In the genomic region with DNA sequence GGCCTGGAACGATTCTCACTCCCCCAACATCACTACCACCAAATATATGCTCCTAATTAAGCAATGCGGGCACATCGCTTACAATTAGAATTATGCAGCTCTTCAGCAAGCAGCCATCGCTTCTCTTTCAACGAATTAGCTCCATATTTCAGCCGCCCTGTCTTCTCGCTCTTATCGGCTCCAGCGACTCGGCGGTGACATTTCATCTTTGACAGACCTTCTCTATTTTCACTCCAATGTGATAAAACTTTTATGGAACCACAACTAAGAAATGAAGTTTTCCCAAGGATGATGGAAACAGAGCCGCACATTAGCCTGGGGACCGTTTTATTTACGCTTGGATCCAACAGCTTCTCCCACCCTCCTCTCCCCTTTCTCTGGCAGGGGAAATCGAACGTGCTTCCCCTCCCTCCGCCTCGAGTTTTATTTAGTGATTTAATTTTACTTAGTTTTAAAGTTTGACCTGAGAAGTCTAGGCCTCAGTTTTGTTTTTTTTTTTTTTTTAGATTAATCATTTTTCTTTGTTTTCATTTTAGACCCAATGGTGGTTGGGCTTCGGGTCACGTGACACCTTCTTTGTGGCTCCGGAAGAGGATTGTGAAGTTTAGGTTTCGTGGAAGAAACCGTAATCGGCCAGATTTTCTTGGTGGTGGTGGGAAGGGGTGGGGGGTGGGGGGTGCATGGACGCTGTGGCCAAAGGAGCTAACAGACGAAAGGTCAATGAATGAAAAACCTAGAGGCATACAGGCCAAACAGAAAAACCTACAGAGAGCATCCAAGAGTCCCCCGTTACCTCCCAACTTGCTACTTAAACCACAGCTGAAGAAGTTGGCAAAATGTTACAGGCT, we compare ENCODE assay signal across 9 cellular contexts. TPM values are rescaled to one million over a fixed set of nuclear protein-coding genes. Genes with fewer than 3 reads are reported as not detected.
DNase-seq lines count a peak whose midpoint lies in the region; ATAC-seq and TF ChIP-seq lines count a peak whose summit lies in the region.
"Had no signal": no experiment of that assay in that cellular context is flagged by ENCODE, and none has a peak within 500 bp of the region (broad histone marks: within the 10 kb centered on the region; RNA-seq: fewer than 3 reads in every experiment).

No MANE protein-coding gene starts in this region.

- H3K27me3 Mint-ChIP-seq in CD4-positive, alpha-beta memory T cell: peaks cover 0 to 4% of the 10 kb centered on the region in 2 donors
- no peaks in the 10 kb centered on the region for H3K27me3 Mint-ChIP-seq in natural killer cell treated with Interleukin-12 subunit alpha and Interleukin-12 subunit beta and Interleukin-15 and Interleukin-18, amount 100 ng/mL, for 72 hours
- peaks cover 84% of the 10 kb centered on the region for H3K27me3 Mint-ChIP-seq in osteocyte (ENCODE audit: unreplicated experiment)

- H3K27ac ChIP-seq in CD4-positive, alpha-beta memory T cell (ENCODE audit: low read depth, low read length): peak overlapping the region; percentile 51
- H3K27ac ChIP-seq in SK-N-MC (peak overlapping the region; percentile 95), colonic mucosa (peak overlapping the region; percentile 87)
- H3K27ac ChIP-seq: epithelial cell of prostate had no signal

- peak overlapping the region; percentile 34 to 89 (median 66) for H3K4me3 Mint-ChIP-seq in CD4-positive, alpha-beta memory T cell
- H3K4me3 Mint-ChIP-seq in natural killer cell treated with Interleukin-12 subunit alpha and Interleukin-12 subunit beta and Interleukin-15 and Interleukin-18, amount 100 ng/mL, for 72 hours: peak overlapping the region; percentile 94
- H3K4me3 Mint-ChIP-seq in osteocyte (ENCODE audit: unreplicated experiment): no peak overlapping the region

- peaks cover 30% of the 10 kb centered on the region for H3K4me1 ChIP-seq in CD4-positive, alpha-beta memory T cell (ENCODE audit: insufficient read depth, low read length)
- peaks cover 7% of the 10 kb centered on the region for H3K4me1 ChIP-seq in colonic mucosa

- no peaks in the 10 kb centered on the region for H3K36me3 ChIP-seq in CD4-positive, alpha-beta memory T cell (ENCODE audit: insufficient read depth, low read length)
- H3K36me3 ChIP-seq in SK-N-MC (ENCODE audit: insufficient read depth, low read length) (peaks cover 17% of the 10 kb centered on the region; the same call in 1 of the 2 replicates), colonic mucosa (no peaks in the 10 kb centered on the region)

- peak overlapping the region; percentile 30 for H3K9ac ChIP-seq in SK-N-MC (ENCODE audit: insufficient read length)
- H3K9ac ChIP-seq in colonic mucosa (ENCODE audit: low read depth in 2 of 2, low read length in 2 of 2): peak overlapping the region; percentile 15 to 46

- CTCF ChIA-PET in CD4-positive, alpha-beta memory T cell (lab: Charles Lee; ENCODE audit: partially characterized antibody): interaction anchor here (0.7 to 1.9 kb wide), 6 partner anchors 9 to 240 kb away, joined by 3 to 8 read pairs (median 6); no protein-coding TSS in a partner anchor

- no peak overlapping the region for H3K4me3 ChIP-seq in CD4-positive, alpha-beta memory T cell (ENCODE audit: low read length in 2 of 2)
- H3K4me3 ChIP-seq in SK-N-MC: peak overlapping the region; percentile 71
- H3K4me3 ChIP-seq in colonic mucosa: peak overlapping the region; percentile 9

- POLR2A ChIA-PET in CD4-positive, alpha-beta memory T cell (lab: Charles Lee; ENCODE audit: partially characterized antibody): interaction anchor here (1.1 to 1.4 kb wide), 4 partner anchors 9 to 56 kb away, joined by 4 to 6 read pairs (median 6); no protein-coding TSS in a partner anchor

- DNase-seq in CD4-positive, alpha-beta memory T cell: peak in 3 of 5 donors; percentile 34 to 67 (median 46)
- DNase-seq in SK-N-MC (ENCODE audit: low read depth, low spot score) (no peak), colonic mucosa (no peak), NCI-H2171 (lab: John Stamatoyannopoulos, UW) (no peak), posterior vena cava (ENCODE audit: low spot score) (no peak), osteocyte (ENCODE audit: extremely low spot score, unreplicated experiment) (no peak), HPDE6-E6E7 (ENCODE audit: extremely low spot score) (no peak)
- no peak for DNase-seq in natural killer cell treated with Interleukin-12 subunit alpha and Interleukin-12 subunit beta and Interleukin-15 and Interleukin-18, amount 100 ng/mL, for 72 hours (ENCODE audit: low spot score)

- intact Hi-C loops in CD4-positive, alpha-beta memory T cell (cut with micrococcal nuclease): no loop called here
- intact Hi-C loops in colonic mucosa (cut with DNase I): no loop called here
- intact Hi-C loops in posterior vena cava (cut with DNase I): loop anchor here in 1 of 2 donors (2.0 kb wide), 1 partner anchor 23 kb away; no protein-coding TSS in a partner anchor

- peaks cover 4 to 5% of the 10 kb centered on the region in 2 donors for H3K36me3 Mint-ChIP-seq in CD4-positive, alpha-beta memory T cell
- no peaks in the 10 kb centered on the region for H3K36me3 Mint-ChIP-seq in natural killer cell treated with Interleukin-12 subunit alpha and Interleukin-12 subunit beta and Interleukin-15 and Interleukin-18, amount 100 ng/mL, for 72 hours
- H3K36me3 Mint-ChIP-seq in osteocyte (ENCODE audit: unreplicated experiment): no peaks in the 10 kb centered on the region

- peak overlapping the region; percentile 69 to 94 (median 90) for H3K27ac Mint-ChIP-seq in CD4-positive, alpha-beta memory T cell
- H3K27ac Mint-ChIP-seq in natural killer cell treated with Interleukin-12 subunit alpha and Interleukin-12 subunit beta and Interleukin-15 and Interleukin-18, amount 100 ng/mL, for 72 hours: peak overlapping the region; percentile 62 to 100
- no peak overlapping the region for H3K27ac Mint-ChIP-seq in osteocyte (ENCODE audit: unreplicated experiment)

- TF ChIP-seq CTCF in colonic mucosa (IDR thresholded peaks at IDR 0.05) (no peak), osteocyte (IDR thresholded peaks at IDR 0.05) (no peak)

- H3K9me3 ChIP-seq in CD4-positive, alpha-beta memory T cell (ENCODE audit: control insufficient read depth in 1 of 2, low read length in 2 of 2): no peaks in the 10 kb centered on the region
- H3K9me3 ChIP-seq in SK-N-MC (ENCODE audit: low read depth, low read length) (no peaks in the 10 kb centered on the region), colonic mucosa (no peaks in the 10 kb centered on the region)

- H3K9me3 Mint-ChIP-seq in CD4-positive, alpha-beta memory T cell: no peaks in the 10 kb centered on the region
- H3K9me3 Mint-ChIP-seq in natural killer cell treated with Interleukin-12 subunit alpha and Interleukin-12 subunit beta and Interleukin-15 and Interleukin-18, amount 100 ng/mL, for 72 hours: no peaks in the 10 kb centered on the region
- no peaks in the 10 kb centered on the region for H3K9me3 Mint-ChIP-seq in osteocyte (ENCODE audit: unreplicated experiment)

- ATAC-seq in natural killer cell treated with Interleukin-12 subunit alpha and Interleukin-12 subunit beta and Interleukin-15 and Interleukin-18, amount 100 ng/mL, for 72 hours: no peak

- no peaks in the 10 kb centered on the region for H3K27me3 ChIP-seq in CD4-positive, alpha-beta memory T cell (ENCODE audit: insufficient read depth, low read length)
- H3K27me3 ChIP-seq in colonic mucosa: no peaks in the 10 kb centered on the region

- H3K4me1 Mint-ChIP-seq in CD4-positive, alpha-beta memory T cell: peaks cover 11 to 50% (median 29%) of the 10 kb centered on the region in 4 donors
- H3K4me1 Mint-ChIP-seq in natural killer cell treated with Interleukin-12 subunit alpha and Interleukin-12 subunit beta and Interleukin-15 and Interleukin-18, amount 100 ng/mL, for 72 hours (ENCODE audit: low read depth in 2 of 2): peaks cover 35 to 40% of the 10 kb centered on the region in 2 donors
- H3K4me1 Mint-ChIP-seq in osteocyte (ENCODE audit: unreplicated experiment): peaks cover 7% of the 10 kb centered on the region

RNA-seq across cellular contexts. Expression of a gene that starts 3.2 kb away (rescaled TPM):
- 10 to 100 TPM; 34.4 to 39.2 TPM for total RNA-seq in CD4-positive, alpha-beta memory T cell
- 10 to 100 TPM; 12.7 to 36.5 TPM for polyA plus RNA-seq in CD4-positive, alpha-beta memory T cell
- total RNA-seq in colonic mucosa (1 to 10 TPM; 2.6 to 6.4 TPM), posterior vena cava (10 to 100 TPM; 18.9 to 22.3 TPM), osteocyte (not detected in 2 replicates)
- total RNA-seq in natural killer cell treated with Interleukin-12 subunit alpha and Interleukin-12 subunit beta and Interleukin-15 and Interleukin-18, amount 100 ng/mL, for 72 hours: 10 to 100 TPM; 20.8 to 30.0 TPM

RNA-seq across cellular contexts. Expression of a gene that starts 17.3 kb away (rescaled TPM):
- total RNA-seq in CD4-positive, alpha-beta memory T cell: not detected
- not detected for polyA plus RNA-seq in CD4-positive, alpha-beta memory T cell
- not detected for total RNA-seq in colonic mucosa
- total RNA-seq in natural killer cell treated with Interleukin-12 subunit alpha and Interleukin-12 subunit beta and Interleukin-15 and Interleukin-18, amount 100 ng/mL, for 72 hours: not detected
- total RNA-seq in posterior vena cava: not detected
- total RNA-seq in osteocyte: not detected in 2 replicates

RNA-seq across cellular contexts. Expression of a gene that starts 30.1 kb away (rescaled TPM):
- 1 to 10 TPM; 3.1 to 4.5 TPM for total RNA-seq in CD4-positive, alpha-beta memory T cell
- under 1 TPM; 0.11 to 0.13 TPM for polyA plus RNA-seq in CD4-positive, alpha-beta memory T cell
- total RNA-seq in colonic mucosa (1 to 10 TPM; 2.5 to 4.7 TPM), posterior vena cava (1 to 10 TPM; 5.0 to 6.9 TPM), osteocyte (not detected in 2 replicates)
- 1 to 10 TPM; 6.9 to 8.2 TPM for total RNA-seq in natural killer cell treated with Interleukin-12 subunit alpha and Interleukin-12 subunit beta and Interleukin-15 and Interleukin-18, amount 100 ng/mL, for 72 hours

RNA-seq across cellular contexts. Expression of a gene that starts 42.0 kb away (rescaled TPM):
- total RNA-seq in CD4-positive, alpha-beta memory T cell: 10 to 100 TPM; 11.2 to 14.5 TPM
- under 1 TPM in 1 of 2 donors, not detected in 1; 0.10 TPM for polyA plus RNA-seq in CD4-positive, alpha-beta memory T cell
- total RNA-seq in colonic mucosa: 10 to 100 TPM; 17.4 to 31.8 TPM
- total RNA-seq in natural killer cell treated with Interleukin-12 subunit alpha and Interleukin-12 subunit beta and Interleukin-15 and Interleukin-18, amount 100 ng/mL, for 72 hours: 10 to 100 TPM in 1 of 2 donors, 1 to 10 TPM in 1; 9.0 to 15.4 TPM
- total RNA-seq in posterior vena cava: 10 to 100 TPM; 16.0 to 23.6 TPM
- total RNA-seq in osteocyte: 0.46 TPM in 1 of 2 replicates, not detected in the other

RNA-seq across cellular contexts. Expression of a gene that starts 45.5 kb away (rescaled TPM):
- not detected for total RNA-seq in CD4-positive, alpha-beta memory T cell
- not detected for polyA plus RNA-seq in CD4-positive, alpha-beta memory T cell
- total RNA-seq in colonic mucosa: 10 to 100 TPM; 11.0 to 22.7 TPM
- total RNA-seq in natural killer cell treated with Interleukin-12 subunit alpha and Interleukin-12 subunit beta and Interleukin-15 and Interleukin-18, amount 100 ng/mL, for 72 hours: under 1 TPM in 1 of 2 donors, not detected in 1; 0.70 TPM
- 1 to 10 TPM; 1.1 to 2.8 TPM for total RNA-seq in posterior vena cava
- not detected in 2 replicates for total RNA-seq in osteocyte

Comparison
In these comparisons a context has a peak if more than half of its experiments do, and no peak if none do; other contexts are left out.
1. DNase-seq: peak in CD4-positive, alpha-beta memory T cell (3 of 5); none in SK-N-MC (single experiment), colonic mucosa (single experiment), natural killer cell treated with Interleukin-12 subunit alpha and Interleukin-12 subunit beta and Interleukin-15 and Interleukin-18, amount 100 ng/mL, for 72 hours (single experiment), NCI-H2171 (single experiment), posterior vena cava (single experiment), osteocyte (single experiment) and HPDE6-E6E7 (single experiment).
2. H3K4me3 ChIP-seq: peak in SK-N-MC (single experiment) and colonic mucosa (single experiment); none in CD4-positive, alpha-beta memory T cell (0 of 2).
3. Peak in every context shown above with its lines, with median percentiles within 50 percentile points of each other: H3K27ac ChIP-seq.